23 cellular contexts compared by ENCODE assay signal in the genomic region with DNA sequence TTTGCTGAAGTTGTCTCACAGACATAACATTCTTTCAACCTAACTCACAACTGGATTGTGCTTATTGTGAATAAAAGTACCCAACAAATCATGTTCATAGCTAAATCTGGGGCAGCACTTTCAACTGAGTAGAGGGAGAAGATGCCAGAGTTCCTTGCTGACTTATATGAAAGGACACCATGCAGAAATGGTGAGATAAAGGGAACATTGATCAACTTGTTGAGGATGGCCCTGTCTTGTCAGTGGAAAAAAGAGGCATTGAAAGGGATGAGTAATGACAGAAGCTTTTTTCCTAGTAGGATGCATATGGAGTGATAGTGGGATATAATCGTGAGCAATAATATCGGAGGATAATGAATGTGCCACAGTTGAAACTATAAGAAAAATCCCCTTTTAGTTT.
"Had no signal": no experiment of that assay in that cellular context is flagged by ENCODE, and none has a peak within 500 bp of the region (broad histone marks: within the 10 kb centered on the region; RNA-seq: fewer than 3 reads in every experiment).

No MANE protein-coding gene starts in this region.

- H3K36me3 Mint-ChIP-seq: natural killer cell treated with Interleukin-12 subunit alpha and Interleukin-12 subunit beta and Interleukin-15 and Interleukin-18, amount 100 ng/mL, for 72 hours; stimulated activated effector memory CD8-positive, alpha-beta T cell treated with anti-CD3 and anti-CD28 coated beads, Interleukin-12 subunit alpha, Interleukin-12 subunit beta, amount 100 ng/mL, for 72 hours had no signal

- H3K27me3 ChIP-seq: esophagus squamous epithelium, gastrocnemius medialis, right atrium auricular region, suprapubic skin, transverse colon, upper lobe of right lung, vagina had no signal

- H3K27ac ChIP-seq: esophagus squamous epithelium, gastrocnemius medialis, lower lobe of right lung, parathyroid adenoma, right atrium auricular region, suprapubic skin, transverse colon, upper lobe of right lung, vagina had no signal

- H3K9ac ChIP-seq: parathyroid adenoma had no signal

- H3K79me2 ChIP-seq: parathyroid adenoma had no signal

- H3K4me2 ChIP-seq: smooth muscle cell had no signal

- H2AFZ ChIP-seq: parathyroid adenoma had no signal

- DNase-seq: cortex of kidney; effector memory CD8-positive, alpha-beta T cell; erythroblast; esophagus squamous epithelium; gastrocnemius medialis; head of caudate nucleus; left ventricle myocardium superior; lower lobe of right lung; stimulated activated CD4-positive, alpha-beta T cell treated with anti-CD3 and anti-CD28 coated beads, Interleukin-2, amount 100 ng/mL, for 24 hours; stimulated activated CD4-positive, alpha-beta T cell treated with anti-CD3 and anti-CD28 coated beads, Interleukin-4, amount 100 ng/mL, for 24 hours; stimulated activated naive CD8-positive, alpha-beta T cell treated with anti-CD3 and anti-CD28 coated beads, Interleukin-15, amount 100 ng/mL, for 72 hours; transverse colon; upper lobe of right lung had no signal

- H3K4me3 ChIP-seq: esophagus squamous epithelium, gastrocnemius medialis, lower lobe of right lung, right atrium auricular region, smooth muscle cell, suprapubic skin, transverse colon, upper lobe of right lung, vagina had no signal

- H3K27me3 Mint-ChIP-seq: effector memory CD8-positive, alpha-beta T cell; natural killer cell treated with Interleukin-12 subunit alpha and Interleukin-12 subunit beta and Interleukin-15 and Interleukin-18, amount 100 ng/mL, for 72 hours; progenitor cell of endocrine pancreas; stimulated activated naive CD8-positive, alpha-beta T cell treated with anti-CD3 and anti-CD28 coated beads, Interleukin-15, amount 100 ng/mL, for 72 hours had no signal

- H3K4me1 ChIP-seq: esophagus squamous epithelium, gastrocnemius medialis, lower lobe of right lung, parathyroid adenoma, suprapubic skin, transverse colon, upper lobe of right lung, vagina had no signal

- ATAC-seq: effector memory CD8-positive, alpha-beta T cell; gastrocnemius medialis; left ventricle myocardium superior; lower lobe of right lung; natural killer cell treated with Interleukin-12 subunit alpha and Interleukin-12 subunit beta and Interleukin-15 and Interleukin-18, amount 100 ng/mL, for 72 hours; sciatic nerve; stimulated activated effector memory CD8-positive, alpha-beta T cell treated with anti-CD3 and anti-CD28 coated beads, Interleukin-12 subunit alpha, Interleukin-12 subunit beta, amount 100 ng/mL, for 72 hours; stimulated activated naive CD8-positive, alpha-beta T cell treated with anti-CD3 and anti-CD28 coated beads, Interleukin-15, amount 100 ng/mL, for 72 hours; upper lobe of right lung had no signal

- H3K27ac Mint-ChIP-seq: effector memory CD8-positive, alpha-beta T cell; natural killer cell treated with Interleukin-12 subunit alpha and Interleukin-12 subunit beta and Interleukin-15 and Interleukin-18, amount 100 ng/mL, for 72 hours; progenitor cell of endocrine pancreas; stimulated activated effector memory CD8-positive, alpha-beta T cell treated with anti-CD3 and anti-CD28 coated beads, Interleukin-12 subunit alpha, Interleukin-12 subunit beta, amount 100 ng/mL, for 72 hours; stimulated activated naive CD8-positive, alpha-beta T cell treated with anti-CD3 and anti-CD28 coated beads, Interleukin-15, amount 100 ng/mL, for 72 hours had no signal

- H3K4me1 Mint-ChIP-seq: stimulated activated effector memory CD8-positive, alpha-beta T cell treated with anti-CD3 and anti-CD28 coated beads, Interleukin-12 subunit alpha, Interleukin-12 subunit beta, amount 100 ng/mL, for 72 hours; stimulated activated naive CD8-positive, alpha-beta T cell treated with anti-CD3 and anti-CD28 coated beads, Interleukin-15, amount 100 ng/mL, for 72 hours had no signal

- H3K4me3 Mint-ChIP-seq: effector memory CD8-positive, alpha-beta T cell; natural killer cell treated with Interleukin-12 subunit alpha and Interleukin-12 subunit beta and Interleukin-15 and Interleukin-18, amount 100 ng/mL, for 72 hours; neural crest cell; stimulated activated effector memory CD8-positive, alpha-beta T cell treated with anti-CD3 and anti-CD28 coated beads, Interleukin-12 subunit alpha, Interleukin-12 subunit beta, amount 100 ng/mL, for 72 hours; stimulated activated naive CD8-positive, alpha-beta T cell treated with anti-CD3 and anti-CD28 coated beads, Interleukin-15, amount 100 ng/mL, for 72 hours had no signal

- H3K9me3 Mint-ChIP-seq: neural crest cell had no signal
